In the genomic region with DNA sequence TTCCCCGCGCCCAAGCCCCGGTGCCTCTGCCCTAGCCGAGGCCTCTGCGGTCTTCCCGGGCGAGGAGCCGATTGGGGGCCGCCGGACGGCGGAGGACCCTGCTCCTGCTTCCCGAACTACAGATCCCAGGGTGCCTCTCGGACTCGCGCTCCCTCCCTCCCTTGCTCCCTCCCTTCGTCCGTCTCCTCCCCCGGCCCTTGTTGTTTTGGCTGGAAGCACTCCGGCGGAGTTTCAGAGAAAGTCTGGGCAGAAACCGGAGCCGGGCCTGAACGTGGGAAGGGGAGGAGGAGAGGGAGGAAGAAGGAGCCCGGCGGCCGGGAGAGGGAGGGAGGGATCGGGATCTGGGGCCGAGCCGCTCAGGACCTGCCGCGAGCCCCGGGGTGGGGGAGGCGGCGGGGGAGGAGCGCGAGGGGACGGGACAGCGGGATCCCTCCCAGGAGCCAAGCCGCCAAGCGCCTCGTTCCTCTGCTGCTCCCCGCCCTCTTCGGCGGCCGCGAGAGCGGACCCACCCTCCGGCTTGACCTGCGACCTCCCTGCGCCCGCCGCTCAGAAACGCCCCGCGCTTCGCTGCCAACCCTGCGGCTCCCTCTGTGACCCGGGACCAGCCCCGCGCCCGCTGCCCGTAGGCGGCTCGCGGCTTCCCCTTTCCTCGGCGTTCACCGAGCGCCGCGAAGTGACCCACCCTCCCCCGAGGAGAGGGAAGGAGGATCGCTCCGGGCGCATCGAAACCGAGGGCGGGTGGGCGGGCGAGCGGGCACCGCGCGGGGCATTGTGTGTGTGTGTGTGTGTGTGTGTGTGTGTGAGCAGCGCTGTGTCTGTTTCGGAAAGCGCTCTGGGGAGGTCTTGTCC, we compare ENCODE assay signal across 8 cellular contexts. TPM values are rescaled to one million over a fixed set of nuclear protein-coding genes. Genes with fewer than 3 reads are reported as not detected.
A peak's percentile ranks its signal among the peaks of the same experiment; 100 is the strongest.
DNase-seq lines count a peak whose midpoint lies in the region; ATAC-seq lines count a peak whose summit lies in the region.

No MANE protein-coding gene starts in this region.

- H3K9ac ChIP-seq in BLaER1: peak overlapping the region; percentile 87

- H3K4me1 ChIP-seq in BLaER1: peaks cover 43% of the 10 kb centered on the region

- no peaks in the 10 kb centered on the region for H3K27me3 ChIP-seq in BLaER1

- H4K20me1 ChIP-seq in BLaER1: peaks cover 43% of the 10 kb centered on the region

- H3K36me3 ChIP-seq in BLaER1: no peaks in the 10 kb centered on the region

- ATAC-seq in GM18520 (IDR thresholded peaks at IDR 0.05; ENCODE audit: unreplicated experiment) (peak; percentile 38), HG02981 (IDR thresholded peaks at IDR 0.05; ENCODE audit: unreplicated experiment) (peak; percentile 35), esophagus mucosa (peak; percentile 88)

- H3K4me3 ChIP-seq in BLaER1: peak overlapping the region; percentile 94

- H3K27ac Mint-ChIP-seq in activated CD4-positive, alpha-beta memory T cell treated with anti-CD3 and anti-CD28 coated beads, Interleukin-2, amount 10 ng/mL, durations not matched to agents 7 days and 5 days: no peak overlapping the region

- peak overlapping the region; percentile 81 for H3K27ac ChIP-seq in BLaER1
- H3K27ac ChIP-seq in temporal lobe (ENCODE audit: low read depth, low read length): peak overlapping the region; percentile 89

- no peaks in the 10 kb centered on the region for H3K36me3 Mint-ChIP-seq in activated CD4-positive, alpha-beta memory T cell treated with anti-CD3 and anti-CD28 coated beads, Interleukin-2, amount 10 ng/mL, durations not matched to agents 7 days and 5 days (ENCODE audit: low read depth)

- CTCF ChIA-PET in activated CD4-positive, alpha-beta memory T cell treated with anti-CD3 and anti-CD28 coated beads, Interleukin-2, amount 10 ng/mL, durations not matched to agents 7 days and 5 days (lab: Charles Lee): interaction anchor here (0.6 kb wide), 1 partner anchor 433 kb away, joined by 4 read pairs; no protein-coding TSS in a partner anchor

- H3K27me3 Mint-ChIP-seq in activated CD4-positive, alpha-beta memory T cell treated with anti-CD3 and anti-CD28 coated beads, Interleukin-2, amount 10 ng/mL, durations not matched to agents 7 days and 5 days: peaks cover 50% of the 10 kb centered on the region

- H3K4me1 Mint-ChIP-seq in activated CD4-positive, alpha-beta memory T cell treated with anti-CD3 and anti-CD28 coated beads, Interleukin-2, amount 10 ng/mL, durations not matched to agents 7 days and 5 days: peaks cover 9% of the 10 kb centered on the region

- H3K4me2 ChIP-seq in BLaER1: peak overlapping the region; percentile 84

- H3K4me3 Mint-ChIP-seq in activated CD4-positive, alpha-beta memory T cell treated with anti-CD3 and anti-CD28 coated beads, Interleukin-2, amount 10 ng/mL, durations not matched to agents 7 days and 5 days: peak overlapping the region; percentile 73

- H3K9me3 Mint-ChIP-seq in activated CD4-positive, alpha-beta memory T cell treated with anti-CD3 and anti-CD28 coated beads, Interleukin-2, amount 10 ng/mL, durations not matched to agents 7 days and 5 days: no peaks in the 10 kb centered on the region

- DNase-seq in NCI-H2196 treated with DMSO at 0.1 percent for 48 hours (lab: John Stamatoyannopoulos, UW; ENCODE audit: unreplicated experiment) (peak; percentile 10), mucosa of gallbladder (ENCODE audit: low spot score) (peak; percentile 86)
- peak; percentile 24 for DNase-seq in activated CD4-positive, alpha-beta memory T cell treated with anti-CD3 and anti-CD28 coated beads, Interleukin-2, amount 10 ng/mL, durations not matched to agents 7 days and 5 days

- no peaks in the 10 kb centered on the region for H3K9me3 ChIP-seq in BLaER1

- POLR2A ChIA-PET in activated CD4-positive, alpha-beta memory T cell treated with anti-CD3 and anti-CD28 coated beads, Interleukin-2, amount 10 ng/mL, durations not matched to agents 7 days and 5 days (lab: Charles Lee): interaction anchor here (1.0 to 1.9 kb wide), 2 partner anchors 20 to 22 kb away, joined by 3 to 5 read pairs; no protein-coding TSS in a partner anchor

RNA-seq across cellular contexts. Expression of gene GAB1, which starts 0.5 kb away (rescaled TPM):
- total RNA-seq in activated CD4-positive, alpha-beta memory T cell treated with anti-CD3 and anti-CD28 coated beads, Interleukin-2, amount 10 ng/mL, durations not matched to agents 7 days and 5 days: under 1 TPM; 0.80 to 0.86 TPM
- total RNA-seq in esophagus mucosa (30.2 TPM), mucosa of gallbladder (47.9 TPM), temporal lobe (20.2 TPM)

Comparison
In these comparisons a context has a peak if more than half of its experiments do, and no peak if none do; other contexts are left out.
1. Peak in every context shown above with its lines: DNase-seq, ATAC-seq, H3K4me3 ChIP-seq and H3K27ac ChIP-seq.
2. ATAC-seq: peak in every context shown above with its lines; median percentile 88 in esophagus mucosa; 38 in GM18520; 35 in HG02981.
3. DNase-seq: peak in every context shown above with its lines; median percentile 86 in mucosa of gallbladder; 24 in activated CD4-positive, alpha-beta memory T cell treated with anti-CD3 and anti-CD28 coated beads, Interleukin-2, amount 10 ng/mL, durations not matched to agents 7 days and 5 days; 10 in NCI-H2196 treated with DMSO at 0.1 percent for 48 hours.
4. RNA of gene GAB1, which starts 0.5 kb away (total RNA-seq): 47.9 TPM in mucosa of gallbladder (single experiment), 30.2 TPM in esophagus mucosa (single experiment) and 20.2 TPM in temporal lobe (single experiment); 0.80 to 0.86 TPM in activated CD4-positive, alpha-beta memory T cell treated with anti-CD3 and anti-CD28 coated beads, Interleukin-2, amount 10 ng/mL, durations not matched to agents 7 days and 5 days; every median in the first group is over 10 times any median in the second.